ENCODE assay signal across 26 cellular contexts in genomic region chr17:72191901-72192300, GRCh38.
DNase-seq lines count a peak whose midpoint lies in the region; ATAC-seq and TF ChIP-seq lines count a peak whose summit lies in the region.
"Had no signal": no experiment of that assay in that cellular context is flagged by ENCODE, and none has a peak within 500 bp of the region (broad histone marks: within the 10 kb centered on the region; RNA-seq: fewer than 3 reads in every experiment).

No MANE protein-coding gene starts in this region.

- intact Hi-C loops in left lung (cut with DNase I): no loop called here
- intact Hi-C loops in Calu3 (cut with micrococcal nuclease; ENCODE audit: unreplicated experiment): no loop called here

- H3K27me3 ChIP-seq in left lung: no peaks in the 10 kb centered on the region
- no peaks in the 10 kb centered on the region for H3K27me3 ChIP-seq in smooth muscle cell (ENCODE audit: low read depth)
- H3K27me3 ChIP-seq: cardiac muscle cell, SJSA1 had no signal

- no TSS peak for BruUV-seq in Calu3 (replicated peaks; lab: Mats Ljungman, UMichigan)

- no peak overlapping the region for H2AFZ ChIP-seq in smooth muscle cell (ENCODE audit: low read depth)

- CTCF ChIA-PET in Calu3 (lab: Charles Lee): no interaction called here

- ATAC-seq in left lung (peak; percentile 17), GM18511 (IDR thresholded peaks at IDR 0.05; ENCODE audit: unreplicated experiment) (no peak)
- ATAC-seq: activated CD4-positive, alpha-beta T cell treated with anti-CD3 and anti-CD28 coated beads for 36 hours; GM12878; left lobe of liver had no signal

- H3K4me1 Mint-ChIP-seq in HFFc6 (ENCODE audit: low read depth) (peaks cover 26% of the 10 kb centered on the region), Calu3 (ENCODE audit: low read depth, unreplicated experiment) (no peaks in the 10 kb centered on the region)
- H3K4me1 Mint-ChIP-seq: activated CD4-positive, alpha-beta T cell treated with anti-CD3 and anti-CD28 coated beads for 36 hours; neural crest cell had no signal

- H3K9ac ChIP-seq in smooth muscle cell (ENCODE audit: low read depth): no peak overlapping the region
- H3K9ac ChIP-seq: KMS-11 had no signal

- H3K9me3 ChIP-seq in left lung (peaks cover 0 to 9% of the 10 kb centered on the region in 2 donors), smooth muscle cell (replicated peaks; ENCODE audit: low read depth) (no peaks in the 10 kb centered on the region)

- H3K27me3 Mint-ChIP-seq in HFFc6 (ENCODE audit: insufficient read depth): peaks cover 2% of the 10 kb centered on the region; the same call in 1 of the 2 replicates
- H3K27me3 Mint-ChIP-seq in Calu3 (ENCODE audit: unreplicated experiment): no peaks in the 10 kb centered on the region
- H3K27me3 Mint-ChIP-seq: activated CD4-positive, alpha-beta T cell treated with anti-CD3 and anti-CD28 coated beads for 36 hours had no signal

- H4K20me1 ChIP-seq in smooth muscle cell (ENCODE audit: low read depth): no peaks in the 10 kb centered on the region

- H3F3A ChIP-seq in smooth muscle cell (ENCODE audit: low read depth): no peaks in the 10 kb centered on the region

- no peaks in the 10 kb centered on the region for H3K36me3 Mint-ChIP-seq in HFFc6 (ENCODE audit: low read depth)
- H3K36me3 Mint-ChIP-seq in Calu3 (ENCODE audit: insufficient read depth, unreplicated experiment): no peaks in the 10 kb centered on the region

- TF ChIP-seq CTCF in HFFc6 (IDR thresholded peaks at IDR 0.05): no peak
- TF ChIP-seq CTCF in left lung (IDR thresholded peaks at IDR 0.05): no peak
- no peak for TF ChIP-seq CTCF in smooth muscle cell (IDR thresholded peaks at IDR 0.05; ENCODE audit: borderline replicate concordance, insufficient read depth, poor library complexity, severe bottlenecking)
- no peak for TF ChIP-seq CTCF in Calu3 (IDR thresholded peaks at IDR 0.05; ENCODE audit: unreplicated experiment)

- 0 out of 2 replicates have a peak overlapping the region, but pooled peaks have one; percentile 65 for H3K27ac Mint-ChIP-seq in HFFc6
- no peak overlapping the region for H3K27ac Mint-ChIP-seq in Calu3 (ENCODE audit: unreplicated experiment)
- H3K27ac Mint-ChIP-seq: activated CD4-positive, alpha-beta T cell treated with anti-CD3 and anti-CD28 coated beads for 36 hours; progenitor cell of endocrine pancreas; T-helper 1 cell treated with Interleukin-12 subunit alpha and Interleukin-12 subunit beta and Interleukin-4 antibody, amounts not matched to agents 30 μg/mL and 1 μg/mL, for 36 hours had no signal

- WGBS in smooth muscle cell (ENCODE audit: low lambda C conversion rate): 38% methylated on average over 6 of the region's 6 CpGs

- H3K27ac ChIP-seq in left lung (no peak overlapping the region), smooth muscle cell (ENCODE audit: low read depth) (peak overlapping the region; percentile 93)
- H3K27ac ChIP-seq: C4-2B, cardiac muscle cell, KMS-11, SJSA1 had no signal

- DNase-seq in HFFc6 (no peak), fibroblast of peridontal ligament (ENCODE audit: extremely low read depth) (peak; percentile 14), left lung (no peak), smooth muscle cell (lab: John Stamatoyannopoulos, UW; ENCODE audit: unreplicated experiment) (no peak), DMS153 (lab: John Stamatoyannopoulos, UW) (no peak), midbrain (lab: John Stamatoyannopoulos, UW) (no peak), Calu3 (no peak)
- DNase-seq: activated CD4-positive, alpha-beta T cell treated with anti-CD3 and anti-CD28 coated beads for 36 hours; activated naive CD4-positive, alpha-beta T cell treated with Interleukin-2 at 50 U/mL for 16 hours; activated T-cell treated with anti-CD3 and anti-CD28 coated beads, Interleukin-2, amount 50 U/mL, for 48 hours; amniotic stem cell; H7; NCI-H146; NCI-H2171 treated with DMSO at 0.1 percent for 48 hours; NCI-H524 treated with DMSO at 0.1 percent for 48 hours; NK-92 treated with Interleukin-12 subunit alpha and Interleukin-12 subunit beta, amount 100 ng/mL, for 24 hours had no signal

- 0 out of 2 replicates have a peak overlapping the region, but pooled peaks have one; percentile 8 for H3K4me3 Mint-ChIP-seq in HFFc6
- no peak overlapping the region for H3K4me3 Mint-ChIP-seq in Calu3 (ENCODE audit: low read depth, unreplicated experiment)
- H3K4me3 Mint-ChIP-seq: activated CD4-positive, alpha-beta T cell treated with anti-CD3 and anti-CD28 coated beads for 36 hours; neural crest cell; T-helper 1 cell treated with Interleukin-12 subunit alpha and Interleukin-12 subunit beta and Interleukin-4 antibody, amounts not matched to agents 30 μg/mL and 1 μg/mL, for 36 hours had no signal

- H3K36me3 ChIP-seq in left lung (no peaks in the 10 kb centered on the region), smooth muscle cell (ENCODE audit: low read depth) (no peaks in the 10 kb centered on the region)
- H3K36me3 ChIP-seq: cardiac muscle cell, SJSA1 had no signal

- no peaks in the 10 kb centered on the region for H3K79me2 ChIP-seq in smooth muscle cell (ENCODE audit: low read depth)

- H3K4me2 ChIP-seq in smooth muscle cell: peak overlapping the region; percentile 63
- H3K4me2 ChIP-seq: KMS-11 had no signal

- H3K4me3 ChIP-seq in left lung (no peak overlapping the region), smooth muscle cell (no peak overlapping the region)
- H3K4me3 ChIP-seq: cardiac muscle cell, GM12878, SJSA1 had no signal

- H3K9me3 Mint-ChIP-seq in HFFc6 (peaks cover 7% of the 10 kb centered on the region; the same call in 1 of the 2 replicates), Calu3 (ENCODE audit: low read depth, unreplicated experiment) (peaks cover 3% of the 10 kb centered on the region)

- H3K4me1 ChIP-seq in left lung: no peaks in the 10 kb centered on the region
- H3K4me1 ChIP-seq in smooth muscle cell (ENCODE audit: low read depth): no peaks in the 10 kb centered on the region
- H3K4me1 ChIP-seq: SJSA1 had no signal
